Comparison of ENCODE assay signal across 1 cellular context in the genomic region with DNA sequence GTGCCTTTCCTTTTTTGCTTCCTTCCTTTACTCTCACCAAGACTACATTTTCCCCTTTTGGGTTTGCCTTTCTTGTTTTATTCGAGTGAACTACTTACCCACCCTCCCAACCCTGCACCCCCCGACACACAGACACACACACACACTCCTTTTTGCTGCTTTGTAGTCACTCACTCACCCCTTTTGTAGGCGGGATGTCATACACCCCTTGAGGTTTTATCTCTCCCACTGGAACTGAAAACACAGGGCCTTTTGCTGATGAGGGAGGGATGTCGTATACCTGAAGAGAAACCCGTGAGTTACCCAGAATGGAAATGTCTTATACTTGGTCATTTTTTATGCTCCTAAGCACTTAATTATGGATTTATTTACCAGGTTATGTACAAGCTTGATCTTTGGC.
TF ChIP-seq lines count a peak whose summit lies in the region.

No MANE protein-coding gene starts in this region.

TF ChIP-seq in HepG2, 621 proteins besides CTCF, POLR2A, EP300 and RAD21:
- TF ChIP-seq RBM22 (optimal IDR thresholded peaks at IDR 0.05; ENCODE audit: low read length) (peak; percentile 80), KDM2A (CRISPR knock-in tag; IDR thresholded peaks at IDR 0.05; ENCODE audit: borderline replicate concordance, low read depth) (no peak)
- TF ChIP-seq, protein P1, sequence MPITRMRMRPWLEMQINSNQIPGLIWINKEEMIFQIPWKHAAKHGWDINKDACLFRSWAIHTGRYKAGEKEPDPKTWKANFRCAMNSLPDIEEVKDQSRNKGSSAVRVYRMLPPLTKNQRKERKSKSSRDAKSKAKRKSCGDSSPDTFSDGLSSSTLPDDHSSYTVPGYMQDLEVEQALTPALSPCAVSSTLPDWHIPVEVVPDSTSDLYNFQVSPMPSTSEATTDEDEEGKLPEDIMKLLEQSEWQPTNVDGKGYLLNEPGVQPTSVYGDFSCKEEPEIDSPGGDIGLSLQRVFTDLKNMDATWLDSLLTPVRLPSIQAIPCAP (CRISPR knock-in tag; IDR thresholded peaks at IDR 0.05; ENCODE audit: low read depth), result no peak
